8 cellular contexts compared by ENCODE assay signal in genomic region chr16:89489731-89490385, GRCh38. TPM values are rescaled to one million over a fixed set of nuclear protein-coding genes. Genes with fewer than 3 reads are reported as not detected.
DNase-seq lines count a peak whose midpoint lies in the region; ATAC-seq and TF ChIP-seq lines count a peak whose summit lies in the region.

No MANE protein-coding gene starts in this region.

- H3K36me3 ChIP-seq in iPS-18a (ENCODE audit: control insufficient read depth, low read depth, low read length) (no peaks in the 10 kb centered on the region), stomach (peaks cover 0 to 10% (median 3%) of the 10 kb centered on the region in 4 donors)

- H3K27me3 ChIP-seq in iPS-18a (ENCODE audit: control insufficient read depth, insufficient read depth, low read length), result no peaks in the 10 kb centered on the region
- no peaks in the 10 kb centered on the region for H3K27me3 ChIP-seq in stomach

- no peaks in the 10 kb centered on the region for H3K9me3 ChIP-seq in iPS-18a (ENCODE audit: control insufficient read depth, low read depth, low read length)
- no peaks in the 10 kb centered on the region for H3K9me3 ChIP-seq in stomach

- H3K4me3 Mint-ChIP-seq in HFFc6, result peak overlapping the region; percentile 93; the same call in 1 of the 2 replicates

- intact Hi-C loops in stomach (cut with DNase I; ENCODE audit: low total_unique reads), result loop anchor here (10.0 kb wide), 1 partner anchor 145 kb away; no protein-coding TSS in a partner anchor

- DNase-seq in HFFc6 (no peak), stomach (no peak), NCI-H82 (lab: John Stamatoyannopoulos, UW) (no peak)
- DNase-seq in activated CD8-positive, alpha-beta memory T cell treated with anti-CD3 and anti-CD28 coated beads, Interleukin-2, amount 50 U/mL, for 4 hours, result peak; percentile 35

- peaks cover 16% of the 10 kb centered on the region for H3K36me3 Mint-ChIP-seq in HFFc6 (ENCODE audit: low read depth)

- no peak for TF ChIP-seq POLR2A in stomach (IDR thresholded peaks at IDR 0.05)

- TF ChIP-seq CTCF in HFFc6 (IDR thresholded peaks at IDR 0.05), result no peak
- TF ChIP-seq CTCF in stomach (IDR thresholded peaks at IDR 0.05), result no peak

- ATAC-seq in HG03175 (IDR thresholded peaks at IDR 0.05; ENCODE audit: unreplicated experiment) (no peak), HG02588 (IDR thresholded peaks at IDR 0.05; ENCODE audit: unreplicated experiment) (no peak)
- ATAC-seq in activated CD4-positive, CD25-positive, alpha-beta regulatory T cell treated with anti-CD3 and anti-CD28 coated beads, Interleukin-2, amount 50 U/mL, for 24 hours, result no peak

- TF ChIP-seq EP300 in stomach (IDR thresholded peaks at IDR 0.05), result no peak

- peak overlapping the region; percentile 86 for H3K9ac ChIP-seq in iPS-18a (ENCODE audit: low read length)

- H3K27ac ChIP-seq in iPS-18a (ENCODE audit: low read length), result no peak overlapping the region
- H3K27ac ChIP-seq in stomach, result peak overlapping the region; percentile 96 to 100 (median 98)

- 1 to 2% (median 1%) methylated on average over 15 to 91 of the region's 94 CpGs; no CpG with 5 or more reads in 1 of the 5 donors for WGBS in stomach, 5 donors

- H3K27ac Mint-ChIP-seq in HFFc6, result 0 out of 2 replicates have a peak overlapping the region, but pooled peaks have one; percentile 87

- H3K4me1 ChIP-seq in iPS-18a (ENCODE audit: control insufficient read depth, low read depth, low read length) (peaks cover 11% of the 10 kb centered on the region), stomach (peaks cover 37 to 70% (median 59%) of the 10 kb centered on the region in 4 donors)

- H3K4me1 Mint-ChIP-seq in HFFc6 (ENCODE audit: low read depth), result peaks cover 62% of the 10 kb centered on the region

- H3K9me3 Mint-ChIP-seq in HFFc6, result no peaks in the 10 kb centered on the region

- peaks cover 8% of the 10 kb centered on the region for H3K27me3 Mint-ChIP-seq in HFFc6 (ENCODE audit: insufficient read depth)

- H3K4me3 ChIP-seq in iPS-18a (ENCODE audit: low read length) (peak overlapping the region; percentile 91), stomach (peak overlapping the region; percentile 88 to 99 (median 96))

RNA-seq across cellular contexts. Expression of gene ANKRD11, which starts 0.5 kb away (rescaled TPM):
- total RNA-seq in HFFc6 (2021; fragmentation: NEBNext Ultra II Directional; extraction: Animal tissue kit (Norgen Biotek cat#: 25700)), result 100 to 1,000 TPM; 110 to 120 (median 116) TPM
- total RNA-seq in stomach, result 100 to 1,000 TPM in 4 of 5 donors, 10 to 100 TPM in 1; 60.2 to 350 (median 136) TPM
- 10 to 100 TPM; 25.4 to 39.0 (median 38.8) TPM for polyA plus RNA-seq in stomach

RNA-seq across cellular contexts. Expression of gene SPG7, which starts 18.3 kb away (rescaled TPM):
- total RNA-seq in HFFc6 (2021; fragmentation: NEBNext Ultra II Directional; extraction: Animal tissue kit (Norgen Biotek cat#: 25700)), result 10 to 100 TPM; 81.5 to 97.0 (median 89.6) TPM
- 100 to 1,000 TPM; 150 to 363 (median 174) TPM for total RNA-seq in stomach
- polyA plus RNA-seq in stomach, result 10 to 100 TPM; 30.0 to 77.2 (median 32.2) TPM
